Comparison of ENCODE assay signal across 1 cellular context in the genomic region with DNA sequence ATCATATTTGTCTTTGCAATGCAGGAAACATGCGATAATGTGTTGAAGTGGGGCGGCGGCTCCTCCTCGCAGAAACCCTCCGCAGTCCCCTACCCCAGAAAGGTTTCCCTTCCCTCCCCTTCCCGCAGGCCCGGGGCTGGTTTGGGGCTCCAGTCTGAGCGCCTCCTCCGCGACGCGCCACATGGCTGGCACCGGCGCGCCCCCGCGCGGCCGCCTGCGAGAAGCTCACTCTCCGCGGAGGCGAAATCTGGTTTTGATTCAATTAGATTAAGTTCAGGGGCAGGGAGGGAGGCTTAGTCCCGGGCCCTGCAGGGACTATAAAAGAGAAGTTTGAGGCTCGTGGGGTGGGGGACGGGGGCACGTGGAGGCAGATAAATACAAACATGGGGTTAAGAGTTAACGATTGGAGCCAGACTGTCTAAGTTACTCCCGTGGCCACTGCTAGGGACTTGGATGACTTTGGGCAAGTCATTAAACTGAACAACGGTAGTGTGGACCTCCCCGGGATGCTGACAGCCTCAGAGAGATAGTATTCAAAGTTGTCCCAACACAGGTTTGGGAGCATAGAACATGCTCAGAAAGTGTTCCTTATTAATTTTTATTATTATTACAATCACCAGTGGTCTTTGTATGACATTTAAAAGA.
A peak's percentile ranks its signal among the peaks of the same experiment; 100 is the strongest.
TF ChIP-seq lines count a peak whose summit lies in the region.

No MANE protein-coding gene starts in this region.

TF ChIP-seq in HepG2, 621 proteins besides CTCF, POLR2A, EP300 and RAD21 (continued from another document):
- TF ChIP-seq, protein P1, sequence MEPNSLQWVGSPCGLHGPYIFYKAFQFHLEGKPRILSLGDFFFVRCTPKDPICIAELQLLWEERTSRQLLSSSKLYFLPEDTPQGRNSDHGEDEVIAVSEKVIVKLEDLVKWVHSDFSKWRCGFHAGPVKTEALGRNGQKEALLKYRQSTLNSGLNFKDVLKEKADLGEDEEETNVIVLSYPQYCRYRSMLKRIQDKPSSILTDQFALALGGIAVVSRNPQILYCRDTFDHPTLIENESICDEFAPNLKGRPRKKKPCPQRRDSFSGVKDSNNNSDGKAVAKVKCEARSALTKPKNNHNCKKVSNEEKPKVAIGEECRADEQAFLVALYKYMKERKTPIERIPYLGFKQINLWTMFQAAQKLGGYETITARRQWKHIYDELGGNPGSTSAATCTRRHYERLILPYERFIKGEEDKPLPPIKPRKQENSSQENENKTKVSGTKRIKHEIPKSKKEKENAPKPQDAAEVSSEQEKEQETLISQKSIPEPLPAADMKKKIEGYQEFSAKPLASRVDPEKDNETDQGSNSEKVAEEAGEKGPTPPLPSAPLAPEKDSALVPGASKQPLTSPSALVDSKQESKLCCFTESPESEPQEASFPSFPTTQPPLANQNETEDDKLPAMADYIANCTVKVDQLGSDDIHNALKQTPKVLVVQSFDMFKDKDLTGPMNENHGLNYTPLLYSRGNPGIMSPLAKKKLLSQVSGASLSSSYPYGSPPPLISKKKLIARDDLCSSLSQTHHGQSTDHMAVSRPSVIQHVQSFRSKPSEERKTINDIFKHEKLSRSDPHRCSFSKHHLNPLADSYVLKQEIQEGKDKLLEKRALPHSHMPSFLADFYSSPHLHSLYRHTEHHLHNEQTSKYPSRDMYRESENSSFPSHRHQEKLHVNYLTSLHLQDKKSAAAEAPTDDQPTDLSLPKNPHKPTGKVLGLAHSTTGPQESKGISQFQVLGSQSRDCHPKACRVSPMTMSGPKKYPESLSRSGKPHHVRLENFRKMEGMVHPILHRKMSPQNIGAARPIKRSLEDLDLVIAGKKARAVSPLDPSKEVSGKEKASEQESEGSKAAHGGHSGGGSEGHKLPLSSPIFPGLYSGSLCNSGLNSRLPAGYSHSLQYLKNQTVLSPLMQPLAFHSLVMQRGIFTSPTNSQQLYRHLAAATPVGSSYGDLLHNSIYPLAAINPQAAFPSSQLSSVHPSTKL (CRISPR knock-in tag; IDR thresholded peaks at IDR 0.05): 0 out of 2 replicates have a peak, but pooled peaks have one; percentile 8
- peak; percentile 28; the same call in 1 of the 2 replicates for TF ChIP-seq KDM2A (CRISPR knock-in tag; IDR thresholded peaks at IDR 0.05; ENCODE audit: borderline replicate concordance, low read depth)
- TF ChIP-seq SMC3 (IDR thresholded peaks at IDR 0.05; ENCODE audit: low read length): peak; percentile 43; the same call in 1 of the 2 replicates
- TF ChIP-seq, protein P2, sequence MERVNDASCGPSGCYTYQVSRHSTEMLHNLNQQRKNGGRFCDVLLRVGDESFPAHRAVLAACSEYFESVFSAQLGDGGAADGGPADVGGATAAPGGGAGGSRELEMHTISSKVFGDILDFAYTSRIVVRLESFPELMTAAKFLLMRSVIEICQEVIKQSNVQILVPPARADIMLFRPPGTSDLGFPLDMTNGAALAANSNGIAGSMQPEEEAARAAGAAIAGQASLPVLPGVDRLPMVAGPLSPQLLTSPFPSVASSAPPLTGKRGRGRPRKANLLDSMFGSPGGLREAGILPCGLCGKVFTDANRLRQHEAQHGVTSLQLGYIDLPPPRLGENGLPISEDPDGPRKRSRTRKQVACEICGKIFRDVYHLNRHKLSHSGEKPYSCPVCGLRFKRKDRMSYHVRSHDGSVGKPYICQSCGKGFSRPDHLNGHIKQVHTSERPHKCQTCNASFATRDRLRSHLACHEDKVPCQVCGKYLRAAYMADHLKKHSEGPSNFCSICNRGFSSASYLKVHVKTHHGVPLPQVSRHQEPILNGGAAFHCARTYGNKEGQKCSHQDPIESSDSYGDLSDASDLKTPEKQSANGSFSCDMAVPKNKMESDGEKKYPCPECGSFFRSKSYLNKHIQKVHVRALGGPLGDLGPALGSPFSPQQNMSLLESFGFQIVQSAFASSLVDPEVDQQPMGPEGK (CRISPR knock-in tag; IDR thresholded peaks at IDR 0.05): no peak
- peak; percentile 52; the same call in 1 of the 2 replicates for TF ChIP-seq MYC (CRISPR knock-in tag; IDR thresholded peaks at IDR 0.05; ENCODE audit: borderline replicate concordance)
TF ChIP-seq in HepG2: peak in this region for 11.
